ENCODE assay signal across 1 cellular context in genomic region chr14:68192935-68193334, GRCh38.
TF ChIP-seq lines count a peak whose summit lies in the region.

No MANE protein-coding gene starts in this region.

TF ChIP-seq in WTC11, 78 proteins besides CTCF, POLR2A, EP300 and RAD21 (continued from another document):
- TF ChIP-seq ATF6 (CRISPR knock-in tag; IDR thresholded peaks at IDR 0.05): no peak
